ENCODE assay signal across 8 cellular contexts in genomic region chr14:59463773-59464650, GRCh38. TPM values are rescaled to one million over a fixed set of nuclear protein-coding genes. Genes with fewer than 3 reads are reported as not detected.
A peak's percentile ranks its signal among the peaks of the same experiment; 100 is the strongest.
DNase-seq lines count a peak whose midpoint lies in the region; ATAC-seq and TF ChIP-seq lines count a peak whose summit lies in the region.

No MANE protein-coding gene starts in this region.

- no TSS peak for BruUV-seq in A673 (replicated peaks; lab: Mats Ljungman, UMichigan)

- peaks cover 9% of the 10 kb centered on the region for H3K4me1 ChIP-seq in A673 (ENCODE audit: insufficient read depth, low read length, poor library complexity, severe bottlenecking)

- H3K4me3 ChIP-seq in A673 (ENCODE audit: low read depth, low read length, poor library complexity, severe bottlenecking) = peak overlapping the region; percentile 68

- peak; percentile 28 for ATAC-seq in GM19035 (IDR thresholded peaks at IDR 0.05; ENCODE audit: unreplicated experiment)
- ATAC-seq in HG03565 (IDR thresholded peaks at IDR 0.05; ENCODE audit: unreplicated experiment) = peak; percentile 31
- peak; percentile 67 for ATAC-seq in left ventricle myocardium superior

- no peaks in the 10 kb centered on the region for H3K9me3 ChIP-seq in A673 (ENCODE audit: low read depth, low read length, poor library complexity, severe bottlenecking)

- H3K27me3 ChIP-seq in A673 (replicated peaks; ENCODE audit: insufficient read depth, low read depth, low read length, poor library complexity) = no peaks in the 10 kb centered on the region

- POLR2A ChIA-PET in A673 (lab: Charles Lee; ENCODE audit: low non-redundant PET) = no interaction called here

- no peak for TF ChIP-seq CTCF in A673 (conservative IDR thresholded peaks at IDR 0.05; ENCODE audit: low read depth, low read length)

- H3K36me3 ChIP-seq in A673 (ENCODE audit: insufficient read depth, low read length, poor library complexity, severe bottlenecking) = no peaks in the 10 kb centered on the region

- no peak for DNase-seq in A673 (ENCODE audit: low spot score)
- peak; percentile 46 for DNase-seq in activated naive CD4-positive, alpha-beta T cell treated with Interleukin-2 at 50 U/mL for 16 hours
- peak; percentile 60 for DNase-seq in left ventricle myocardium superior
- DNase-seq in retina = peak; percentile 94
- no peak for DNase-seq in DMS114 treated with DMSO at 0.1 percent for 48 hours (lab: John Stamatoyannopoulos, UW; ENCODE audit: unreplicated experiment)
- no peak for DNase-seq in GOT3 (lab: John Stamatoyannopoulos, UW)

- peak overlapping the region; percentile 58 for H3K27ac ChIP-seq in A673 (ENCODE audit: low read depth, low read length, poor library complexity, severe bottlenecking)

- CTCF ChIA-PET in A673 (lab: Charles Lee) = no interaction called here

- intact Hi-C loops in A673 (cut with micrococcal nuclease; ENCODE audit: unreplicated experiment) (no loop called here), left ventricle myocardium superior (cut with micrococcal nuclease) (no loop called here)

RNA-seq across cellular contexts. Expression of gene GPR135, which starts 1.2 kb away (rescaled TPM):
- 2.3 and 3.4 TPM in 2 replicates for total RNA-seq in A673 (2021)
- 2.0 TPM for total RNA-seq in left ventricle myocardium superior

RNA-seq across cellular contexts. Expression of gene L3HYPDH, which starts 20.2 kb away (rescaled TPM):
- total RNA-seq in A673 (2021) = 31.9 and 32.0 TPM in 2 replicates
- 11.3 TPM for total RNA-seq in left ventricle myocardium superior

RNA-seq across cellular contexts. Expression of gene JKAMP, which starts 20.3 kb away (rescaled TPM):
- total RNA-seq in A673 (2021) = 43.9 and 51.6 TPM in 2 replicates
- 27.8 TPM for total RNA-seq in left ventricle myocardium superior

Comparison
In these comparisons a context has a peak if more than half of its experiments do, and no peak if none do; other contexts are left out.
1. DNase-seq: peak in activated naive CD4-positive, alpha-beta T cell treated with Interleukin-2 at 50 U/mL for 16 hours (single experiment), left ventricle myocardium superior (single experiment) and retina (single experiment); none in A673 (single experiment), DMS114 treated with DMSO at 0.1 percent for 48 hours (single experiment) and GOT3 (single experiment).
2. Peak in every context shown above with its lines, with median percentiles within 50 percentile points of each other: ATAC-seq.